Comparison of ENCODE assay signal across 8 cellular contexts in the genomic region with DNA sequence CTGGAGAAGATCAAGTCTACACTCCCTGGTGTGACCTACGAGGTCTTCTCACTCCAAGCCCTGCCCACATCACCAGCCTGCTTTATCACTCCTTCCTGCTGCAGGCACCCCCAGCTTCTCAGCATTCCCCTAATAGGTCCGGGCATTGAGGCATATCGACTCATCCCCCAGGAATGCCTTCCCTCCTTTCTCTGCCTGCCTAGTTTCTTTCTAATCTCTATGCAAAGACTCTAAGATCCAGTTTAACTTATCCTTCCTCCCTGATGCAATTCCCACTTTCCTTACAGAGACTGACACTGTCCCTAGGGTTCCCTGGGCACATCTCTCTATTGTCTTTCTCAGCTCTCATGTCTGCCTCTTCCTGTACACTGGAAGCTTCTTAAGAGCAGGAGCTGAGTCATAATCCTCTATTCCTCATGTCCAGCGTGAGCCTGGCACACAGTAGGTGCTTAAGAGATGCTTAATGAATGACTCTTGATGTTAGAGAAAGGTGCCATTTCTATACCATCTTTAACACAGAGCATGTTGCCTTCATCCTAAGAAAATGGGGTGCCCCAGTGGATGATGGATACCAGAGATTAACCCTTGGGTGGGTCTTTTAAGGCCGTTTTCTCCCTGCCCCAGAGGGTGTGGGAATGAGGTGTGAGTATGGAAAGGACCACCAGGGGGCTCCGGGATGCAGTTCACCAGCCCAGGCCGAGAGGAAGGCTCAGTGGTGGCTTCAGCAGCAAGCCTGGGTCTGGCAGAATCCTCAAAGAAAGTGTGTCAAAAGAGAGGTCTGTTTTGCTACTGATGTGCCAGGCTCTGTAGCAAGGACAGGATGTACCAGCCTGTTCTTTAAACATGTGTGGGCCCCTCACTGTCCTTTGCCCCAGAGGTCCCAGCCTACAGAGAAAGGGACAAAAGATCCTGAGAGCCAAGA. TPM values are rescaled to one million over a fixed set of nuclear protein-coding genes. Genes with fewer than 3 reads are reported as not detected.
DNase-seq lines count a peak whose midpoint lies in the region; ATAC-seq and TF ChIP-seq lines count a peak whose summit lies in the region.

No MANE protein-coding gene starts in this region.

- H3K27me3 Mint-ChIP-seq in activated CD4-positive, alpha-beta memory T cell treated with anti-CD3 and anti-CD28 coated beads, Interleukin-2, amount 10 ng/mL, durations not matched to agents 7 days and 5 days, result peaks cover 14% of the 10 kb centered on the region
- H3K27me3 Mint-ChIP-seq in osteocyte (ENCODE audit: unreplicated experiment), result no peaks in the 10 kb centered on the region

- ATAC-seq in GM21576 (IDR thresholded peaks at IDR 0.05; ENCODE audit: unreplicated experiment) (peak; percentile 56), GM19395 (IDR thresholded peaks at IDR 0.05; ENCODE audit: unreplicated experiment) (no peak), HG03342 (IDR thresholded peaks at IDR 0.05; ENCODE audit: unreplicated experiment) (no peak)

- H3K36me3 Mint-ChIP-seq in activated CD4-positive, alpha-beta memory T cell treated with anti-CD3 and anti-CD28 coated beads, Interleukin-2, amount 10 ng/mL, durations not matched to agents 7 days and 5 days (ENCODE audit: low read depth), result no peaks in the 10 kb centered on the region
- H3K36me3 Mint-ChIP-seq in osteocyte (ENCODE audit: unreplicated experiment), result no peaks in the 10 kb centered on the region

- no peak overlapping the region for H3K27ac Mint-ChIP-seq in activated CD4-positive, alpha-beta memory T cell treated with anti-CD3 and anti-CD28 coated beads, Interleukin-2, amount 10 ng/mL, durations not matched to agents 7 days and 5 days
- peak overlapping the region; percentile 89 for H3K27ac Mint-ChIP-seq in osteocyte (ENCODE audit: unreplicated experiment)

- no peak overlapping the region for H3K4me3 Mint-ChIP-seq in activated CD4-positive, alpha-beta memory T cell treated with anti-CD3 and anti-CD28 coated beads, Interleukin-2, amount 10 ng/mL, durations not matched to agents 7 days and 5 days
- H3K4me3 Mint-ChIP-seq in osteocyte (ENCODE audit: unreplicated experiment), result peak overlapping the region; percentile 20

- no peaks in the 10 kb centered on the region for H3K4me1 Mint-ChIP-seq in activated CD4-positive, alpha-beta memory T cell treated with anti-CD3 and anti-CD28 coated beads, Interleukin-2, amount 10 ng/mL, durations not matched to agents 7 days and 5 days
- H3K4me1 Mint-ChIP-seq in osteocyte (ENCODE audit: unreplicated experiment), result peaks cover 91% of the 10 kb centered on the region

- POLR2A ChIA-PET in activated CD4-positive, alpha-beta memory T cell treated with anti-CD3 and anti-CD28 coated beads, Interleukin-2, amount 10 ng/mL, durations not matched to agents 7 days and 5 days (lab: Charles Lee), result no interaction called here

- H3K9me3 Mint-ChIP-seq in activated CD4-positive, alpha-beta memory T cell treated with anti-CD3 and anti-CD28 coated beads, Interleukin-2, amount 10 ng/mL, durations not matched to agents 7 days and 5 days, result no peaks in the 10 kb centered on the region
- H3K9me3 Mint-ChIP-seq in osteocyte (ENCODE audit: unreplicated experiment), result no peaks in the 10 kb centered on the region

- CTCF ChIA-PET in activated CD4-positive, alpha-beta memory T cell treated with anti-CD3 and anti-CD28 coated beads, Interleukin-2, amount 10 ng/mL, durations not matched to agents 7 days and 5 days (lab: Charles Lee), result interaction anchor here (1.1 to 2.0 kb wide), 2 partner anchors 81 to 477 kb away, joined by 4 to 8 read pairs; no protein-coding TSS in a partner anchor

- peak; percentile 50 for DNase-seq in COR-L47 (lab: John Stamatoyannopoulos, UW)
- peak; percentile 65 to 66 for DNase-seq in NCI-H2081 (lab: John Stamatoyannopoulos, UW)
- peak; percentile 24 for DNase-seq in activated CD4-positive, alpha-beta memory T cell treated with anti-CD3 and anti-CD28 coated beads, Interleukin-2, amount 10 ng/mL, durations not matched to agents 7 days and 5 days
- peak; percentile 75 for DNase-seq in fibroblast of the conjunctiva (ENCODE audit: low read depth)
- DNase-seq in osteocyte (ENCODE audit: extremely low spot score, unreplicated experiment), result peak; percentile 92

- TF ChIP-seq CTCF in osteocyte (IDR thresholded peaks at IDR 0.05), result peak; percentile 90

RNA-seq across cellular contexts. Expression of a gene that starts 34.7 kb away (rescaled TPM):
- total RNA-seq in activated CD4-positive, alpha-beta memory T cell treated with anti-CD3 and anti-CD28 coated beads, Interleukin-2, amount 10 ng/mL, durations not matched to agents 7 days and 5 days, result under 1 TPM; 0.10 to 0.18 TPM
- 144 and 148 TPM in 2 replicates for total RNA-seq in osteocyte

Comparison
In these comparisons a context has a peak if more than half of its experiments do, and no peak if none do; other contexts are left out.
1. DNase-seq: peak in every context shown above with its lines; median percentile 92 in osteocyte; 75 in fibroblast of the conjunctiva; 66 in NCI-H2081; 50 in COR-L47; 24 in activated CD4-positive, alpha-beta memory T cell treated with anti-CD3 and anti-CD28 coated beads, Interleukin-2, amount 10 ng/mL, durations not matched to agents 7 days and 5 days.
2. RNA of a gene that starts 34.7 kb away (total RNA-seq): 144 to 148 TPM in osteocyte; 0.10 to 0.18 TPM in activated CD4-positive, alpha-beta memory T cell treated with anti-CD3 and anti-CD28 coated beads, Interleukin-2, amount 10 ng/mL, durations not matched to agents 7 days and 5 days; every median in the first group is over 100 times any median in the second.